ENCODE assay signal across 1 cellular context in genomic region chr2:238462782-238463396, GRCh38.
TF ChIP-seq lines count a peak whose summit lies in the region.

No MANE protein-coding gene starts in this region.

TF ChIP-seq in HepG2, 621 proteins besides CTCF, POLR2A, EP300 and RAD21 (continued from another document and continues in another):
- TF ChIP-seq ZNF318 (CRISPR knock-in tag; IDR thresholded peaks at IDR 0.05): no peak
- no peak for TF ChIP-seq ZNF138 (CRISPR knock-in tag; IDR thresholded peaks at IDR 0.05; ENCODE audit: low read depth)
- no peak for TF ChIP-seq EHMT2 (IDR thresholded peaks at IDR 0.05; ENCODE audit: borderline replicate concordance, low read depth, low read length)
- TF ChIP-seq, protein P1, sequence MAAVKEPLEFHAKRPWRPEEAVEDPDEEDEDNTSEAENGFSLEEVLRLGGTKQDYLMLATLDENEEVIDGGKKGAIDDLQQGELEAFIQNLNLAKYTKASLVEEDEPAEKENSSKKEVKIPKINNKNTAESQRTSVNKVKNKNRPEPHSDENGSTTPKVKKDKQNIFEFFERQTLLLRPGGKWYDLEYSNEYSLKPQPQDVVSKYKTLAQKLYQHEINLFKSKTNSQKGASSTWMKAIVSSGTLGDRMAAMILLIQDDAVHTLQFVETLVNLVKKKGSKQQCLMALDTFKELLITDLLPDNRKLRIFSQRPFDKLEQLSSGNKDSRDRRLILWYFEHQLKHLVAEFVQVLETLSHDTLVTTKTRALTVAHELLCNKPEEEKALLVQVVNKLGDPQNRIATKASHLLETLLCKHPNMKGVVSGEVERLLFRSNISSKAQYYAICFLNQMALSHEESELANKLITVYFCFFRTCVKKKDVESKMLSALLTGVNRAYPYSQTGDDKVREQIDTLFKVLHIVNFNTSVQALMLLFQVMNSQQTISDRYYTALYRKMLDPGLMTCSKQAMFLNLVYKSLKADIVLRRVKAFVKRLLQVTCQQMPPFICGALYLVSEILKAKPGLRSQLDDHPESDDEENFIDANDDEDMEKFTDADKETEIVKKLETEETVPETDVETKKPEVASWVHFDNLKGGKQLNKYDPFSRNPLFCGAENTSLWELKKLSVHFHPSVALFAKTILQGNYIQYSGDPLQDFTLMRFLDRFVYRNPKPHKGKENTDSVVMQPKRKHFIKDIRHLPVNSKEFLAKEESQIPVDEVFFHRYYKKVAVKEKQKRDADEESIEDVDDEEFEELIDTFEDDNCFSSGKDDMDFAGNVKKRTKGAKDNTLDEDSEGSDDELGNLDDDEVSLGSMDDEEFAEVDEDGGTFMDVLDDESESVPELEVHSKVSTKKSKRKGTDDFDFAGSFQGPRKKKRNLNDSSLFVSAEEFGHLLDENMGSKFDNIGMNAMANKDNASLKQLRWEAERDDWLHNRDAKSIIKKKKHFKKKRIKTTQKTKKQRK (IDR thresholded peaks at IDR 0.05; ENCODE audit: low read length): no peak
- no peak for TF ChIP-seq REXO4 (CRISPR knock-in tag; IDR thresholded peaks at IDR 0.05; ENCODE audit: borderline replicate concordance)
- no peak for TF ChIP-seq TIGD3 (CRISPR knock-in tag; IDR thresholded peaks at IDR 0.05; ENCODE audit: borderline replicate concordance)
- TF ChIP-seq ZSCAN31 (CRISPR knock-in tag; IDR thresholded peaks at IDR 0.05; ENCODE audit: low read depth): no peak
- no peak for TF ChIP-seq RFX5 (IDR thresholded peaks at IDR 0.05; ENCODE audit: low read depth, low read length)
- TF ChIP-seq, protein P2, sequence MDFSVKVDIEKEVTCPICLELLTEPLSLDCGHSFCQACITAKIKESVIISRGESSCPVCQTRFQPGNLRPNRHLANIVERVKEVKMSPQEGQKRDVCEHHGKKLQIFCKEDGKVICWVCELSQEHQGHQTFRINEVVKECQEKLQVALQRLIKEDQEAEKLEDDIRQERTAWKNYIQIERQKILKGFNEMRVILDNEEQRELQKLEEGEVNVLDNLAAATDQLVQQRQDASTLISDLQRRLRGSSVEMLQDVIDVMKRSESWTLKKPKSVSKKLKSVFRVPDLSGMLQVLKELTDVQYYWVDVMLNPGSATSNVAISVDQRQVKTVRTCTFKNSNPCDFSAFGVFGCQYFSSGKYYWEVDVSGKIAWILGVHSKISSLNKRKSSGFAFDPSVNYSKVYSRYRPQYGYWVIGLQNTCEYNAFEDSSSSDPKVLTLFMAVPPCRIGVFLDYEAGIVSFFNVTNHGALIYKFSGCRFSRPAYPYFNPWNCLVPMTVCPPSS (IDR thresholded peaks at IDR 0.05): no peak
- peak; percentile 75 for TF ChIP-seq PHF5A (CRISPR knock-in tag; IDR thresholded peaks at IDR 0.05; ENCODE audit: low read depth, unreplicated experiment)
- TF ChIP-seq, protein P3, sequence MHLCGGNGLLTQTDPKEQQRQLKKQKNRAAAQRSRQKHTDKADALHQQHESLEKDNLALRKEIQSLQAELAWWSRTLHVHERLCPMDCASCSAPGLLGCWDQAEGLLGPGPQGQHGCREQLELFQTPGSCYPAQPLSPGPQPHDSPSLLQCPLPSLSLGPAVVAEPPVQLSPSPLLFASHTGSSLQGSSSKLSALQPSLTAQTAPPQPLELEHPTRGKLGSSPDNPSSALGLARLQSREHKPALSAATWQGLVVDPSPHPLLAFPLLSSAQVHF (CRISPR knock-in tag; IDR thresholded peaks at IDR 0.05): no peak
- no peak for TF ChIP-seq SCMH1 (CRISPR knock-in tag; IDR thresholded peaks at IDR 0.05; ENCODE audit: borderline replicate concordance)
- no peak for TF ChIP-seq RFXANK (CRISPR knock-in tag; IDR thresholded peaks at IDR 0.05)
- TF ChIP-seq, protein P4, sequence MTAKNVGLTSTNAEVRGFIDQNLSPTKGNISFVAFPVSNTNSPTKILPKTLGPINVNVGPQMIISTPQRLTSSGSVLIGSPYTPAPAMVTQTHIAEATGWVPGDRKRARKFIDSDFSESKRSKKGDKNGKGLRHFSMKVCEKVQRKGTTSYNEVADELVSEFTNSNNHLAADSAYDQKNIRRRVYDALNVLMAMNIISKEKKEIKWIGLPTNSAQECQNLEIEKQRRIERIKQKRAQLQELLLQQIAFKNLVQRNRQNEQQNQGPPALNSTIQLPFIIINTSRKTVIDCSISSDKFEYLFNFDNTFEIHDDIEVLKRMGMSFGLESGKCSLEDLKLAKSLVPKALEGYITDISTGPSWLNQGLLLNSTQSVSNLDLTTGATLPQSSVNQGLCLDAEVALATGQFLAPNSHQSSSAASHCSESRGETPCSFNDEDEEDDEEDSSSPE (CRISPR knock-in tag; IDR thresholded peaks at IDR 0.05): no peak
- no peak for TF ChIP-seq YEATS2 (CRISPR knock-in tag; IDR thresholded peaks at IDR 0.05; ENCODE audit: borderline replicate concordance)
- TF ChIP-seq, protein P5, sequence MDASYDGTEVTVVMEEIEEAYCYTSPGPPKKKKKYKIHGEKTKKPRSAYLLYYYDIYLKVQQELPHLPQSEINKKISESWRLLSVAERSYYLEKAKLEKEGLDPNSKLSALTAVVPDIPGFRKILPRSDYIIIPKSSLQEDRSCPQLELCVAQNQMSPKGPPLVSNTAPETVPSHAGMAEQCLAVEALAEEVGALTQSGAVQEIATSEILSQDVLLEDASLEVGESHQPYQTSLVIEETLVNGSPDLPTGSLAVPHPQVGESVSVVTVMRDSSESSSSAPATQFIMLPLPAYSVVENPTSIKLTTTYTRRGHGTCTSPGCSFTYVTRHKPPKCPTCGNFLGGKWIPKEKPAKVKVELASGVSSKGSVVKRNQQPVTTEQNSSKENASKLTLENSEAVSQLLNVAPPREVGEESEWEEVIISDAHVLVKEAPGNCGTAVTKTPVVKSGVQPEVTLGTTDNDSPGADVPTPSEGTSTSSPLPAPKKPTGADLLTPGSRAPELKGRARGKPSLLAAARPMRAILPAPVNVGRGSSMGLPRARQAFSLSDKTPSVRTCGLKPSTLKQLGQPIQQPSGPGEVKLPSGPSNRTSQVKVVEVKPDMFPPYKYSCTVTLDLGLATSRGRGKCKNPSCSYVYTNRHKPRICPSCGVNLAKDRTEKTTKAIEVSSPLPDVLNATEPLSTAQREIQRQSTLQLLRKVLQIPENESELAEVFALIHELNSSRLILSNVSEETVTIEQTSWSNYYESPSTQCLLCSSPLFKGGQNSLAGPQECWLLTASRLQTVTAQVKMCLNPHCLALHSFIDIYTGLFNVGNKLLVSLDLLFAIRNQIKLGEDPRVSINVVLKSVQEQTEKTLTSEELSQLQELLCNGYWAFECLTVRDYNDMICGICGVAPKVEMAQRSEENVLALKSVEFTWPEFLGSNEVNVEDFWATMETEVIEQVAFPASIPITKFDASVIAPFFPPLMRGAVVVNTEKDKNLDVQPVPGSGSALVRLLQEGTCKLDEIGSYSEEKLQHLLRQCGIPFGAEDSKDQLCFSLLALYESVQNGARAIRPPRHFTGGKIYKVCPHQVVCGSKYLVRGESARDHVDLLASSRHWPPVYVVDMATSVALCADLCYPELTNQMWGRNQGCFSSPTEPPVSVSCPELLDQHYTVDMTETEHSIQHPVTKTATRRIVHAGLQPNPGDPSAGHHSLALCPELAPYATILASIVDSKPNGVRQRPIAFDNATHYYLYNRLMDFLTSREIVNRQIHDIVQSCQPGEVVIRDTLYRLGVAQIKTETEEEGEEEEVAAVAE (CRISPR knock-in tag; IDR thresholded peaks at IDR 0.05; ENCODE audit: borderline replicate concordance): 0 out of 2 replicates have a peak, but pooled peaks have one; percentile 37
- TF ChIP-seq, protein P6, sequence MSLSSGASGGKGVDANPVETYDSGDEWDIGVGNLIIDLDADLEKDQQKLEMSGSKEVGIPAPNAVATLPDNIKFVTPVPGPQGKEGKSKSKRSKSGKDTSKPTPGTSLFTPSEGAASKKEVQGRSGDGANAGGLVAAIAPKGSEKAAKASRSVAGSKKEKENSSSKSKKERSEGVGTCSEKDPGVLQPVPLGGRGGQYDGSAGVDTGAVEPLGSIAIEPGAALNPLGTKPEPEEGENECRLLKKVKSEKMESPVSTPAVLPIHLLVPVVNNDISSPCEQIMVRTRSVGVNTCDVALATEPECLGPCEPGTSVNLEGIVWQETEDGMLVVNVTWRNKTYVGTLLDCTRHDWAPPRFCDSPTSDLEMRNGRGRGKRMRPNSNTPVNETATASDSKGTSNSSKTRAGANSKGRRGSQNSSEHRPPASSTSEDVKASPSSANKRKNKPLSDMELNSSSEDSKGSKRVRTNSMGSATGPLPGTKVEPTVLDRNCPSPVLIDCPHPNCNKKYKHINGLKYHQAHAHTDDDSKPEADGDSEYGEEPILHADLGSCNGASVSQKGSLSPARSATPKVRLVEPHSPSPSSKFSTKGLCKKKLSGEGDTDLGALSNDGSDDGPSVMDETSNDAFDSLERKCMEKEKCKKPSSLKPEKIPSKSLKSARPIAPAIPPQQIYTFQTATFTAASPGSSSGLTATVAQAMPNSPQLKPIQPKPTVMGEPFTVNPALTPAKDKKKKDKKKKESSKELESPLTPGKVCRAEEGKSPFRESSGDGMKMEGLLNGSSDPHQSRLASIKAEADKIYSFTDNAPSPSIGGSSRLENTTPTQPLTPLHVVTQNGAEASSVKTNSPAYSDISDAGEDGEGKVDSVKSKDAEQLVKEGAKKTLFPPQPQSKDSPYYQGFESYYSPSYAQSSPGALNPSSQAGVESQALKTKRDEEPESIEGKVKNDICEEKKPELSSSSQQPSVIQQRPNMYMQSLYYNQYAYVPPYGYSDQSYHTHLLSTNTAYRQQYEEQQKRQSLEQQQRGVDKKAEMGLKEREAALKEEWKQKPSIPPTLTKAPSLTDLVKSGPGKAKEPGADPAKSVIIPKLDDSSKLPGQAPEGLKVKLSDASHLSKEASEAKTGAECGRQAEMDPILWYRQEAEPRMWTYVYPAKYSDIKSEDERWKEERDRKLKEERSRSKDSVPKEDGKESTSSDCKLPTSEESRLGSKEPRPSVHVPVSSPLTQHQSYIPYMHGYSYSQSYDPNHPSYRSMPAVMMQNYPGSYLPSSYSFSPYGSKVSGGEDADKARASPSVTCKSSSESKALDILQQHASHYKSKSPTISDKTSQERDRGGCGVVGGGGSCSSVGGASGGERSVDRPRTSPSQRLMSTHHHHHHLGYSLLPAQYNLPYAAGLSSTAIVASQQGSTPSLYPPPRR (CRISPR knock-in tag; IDR thresholded peaks at IDR 0.05; ENCODE audit: borderline replicate concordance): no peak
- TF ChIP-seq SNAI1 (CRISPR knock-in tag; IDR thresholded peaks at IDR 0.05; ENCODE audit: borderline replicate concordance): no peak
- TF ChIP-seq HDAC2 (CRISPR knock-in tag; IDR thresholded peaks at IDR 0.05): no peak
- peak; percentile 53; the same call in 1 of the 2 replicates for TF ChIP-seq ZNF331 (CRISPR knock-in tag; IDR thresholded peaks at IDR 0.05)
- peak; percentile 41; the same call in 1 of the 2 replicates for TF ChIP-seq THRA (CRISPR knock-in tag; IDR thresholded peaks at IDR 0.05; ENCODE audit: borderline replicate concordance)
- TF ChIP-seq PLRG1 (conservative IDR thresholded peaks at IDR 0.05): no peak
